In the genomic region with DNA sequence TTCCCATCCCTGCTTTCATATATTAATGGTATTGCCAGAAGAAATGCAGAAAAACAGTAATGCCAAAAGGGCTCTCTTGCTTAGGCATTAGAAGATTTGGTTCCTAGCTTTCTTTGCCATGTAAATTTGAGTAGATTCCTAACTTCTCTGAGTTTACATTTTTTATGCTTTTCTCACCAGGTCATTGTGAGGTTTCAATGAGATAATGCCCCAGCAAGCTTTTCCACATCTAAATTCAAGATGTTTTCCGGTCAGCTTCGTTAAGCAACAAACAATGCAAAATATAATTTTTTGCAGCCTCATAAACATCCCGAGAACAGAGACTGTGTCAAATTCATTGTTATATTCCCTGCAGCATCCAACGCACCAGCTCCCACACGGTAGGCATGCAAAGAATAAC, we compare ENCODE assay signal across 17 cellular contexts. TPM values are rescaled to one million over a fixed set of nuclear protein-coding genes. Genes with fewer than 3 reads are reported as not detected.
DNase-seq lines count a peak whose midpoint lies in the region; ATAC-seq, FAIRE-seq and TF ChIP-seq lines count a peak whose summit lies in the region.
"Had no signal": no experiment of that assay in that cellular context is flagged by ENCODE, and none has a peak within 500 bp of the region (broad histone marks: within the 10 kb centered on the region; RNA-seq: fewer than 3 reads in every experiment).

No MANE protein-coding gene starts in this region.

- FAIRE-seq in endometrium (lab: Jason Lieb, UNC): peak; percentile 21
- FAIRE-seq: GM12878 had no signal

- DNase-seq in AG08395 (ENCODE audit: low spot score) (peak; percentile 13), GM23338 (ENCODE audit: low spot score) (peak; percentile 30), iris pigment epithelial cell (ENCODE audit: low read depth) (peak; percentile 21), GOT3 (lab: John Stamatoyannopoulos, UW) (no peak), G401 (ENCODE audit: low spot score) (no peak), NCI-H345 treated with DMSO at 0.1 percent for 48 hours (lab: John Stamatoyannopoulos, UW; ENCODE audit: unreplicated experiment) (no peak)
- DNase-seq: 8988T; ACHN; Caco-2; CD8-positive, alpha-beta T cell; DND-41; GM23248; H9 had no signal

- no peak overlapping the region for H3K4me3 Mint-ChIP-seq in GM23338
- H3K4me3 Mint-ChIP-seq: CD14-positive monocyte; CD8-positive, alpha-beta T cell; H9 had no signal

- peaks cover 10% of the 10 kb centered on the region for H3K4me1 ChIP-seq in GM23338 (ENCODE audit: insufficient read depth)

- H3K4me3 ChIP-seq in GM23338: no peak overlapping the region
- H3K4me3 ChIP-seq: GM12878, GM23248 had no signal

- ATAC-seq in GM23338: no peak
- ATAC-seq: CD8-positive, alpha-beta T cell; GM12878 had no signal

- H3K27ac ChIP-seq in GM23338 (ENCODE audit: low read depth): no peak overlapping the region
- H3K27ac ChIP-seq: GM23248, KMS-11 had no signal

- H3K4me1 Mint-ChIP-seq in GM23338: peaks cover 21% of the 10 kb centered on the region
- H3K4me1 Mint-ChIP-seq: CD14-positive monocyte had no signal

- H3K27me3 Mint-ChIP-seq in GM23338 (ENCODE audit: insufficient read depth, low read depth, poor library complexity): peaks cover 26% of the 10 kb centered on the region

- H3K79me2 ChIP-seq in GM23338 (replicated peaks; ENCODE audit: insufficient read depth): no peaks in the 10 kb centered on the region

- H3K27ac Mint-ChIP-seq in GM23338: no peak overlapping the region
- H3K27ac Mint-ChIP-seq: CD14-positive monocyte; CD8-positive, alpha-beta T cell; H9 had no signal

- H3K36me3 ChIP-seq in GM23338 (ENCODE audit: insufficient read depth): no peaks in the 10 kb centered on the region

- peaks cover 68% of the 10 kb centered on the region for H3K27me3 ChIP-seq in GM23338 (ENCODE audit: insufficient read depth)

- no peaks in the 10 kb centered on the region for H3K9me2 ChIP-seq in GM23338 (ENCODE audit: insufficient read depth)

- no peaks in the 10 kb centered on the region for H3F3A ChIP-seq in GM23338 (replicated peaks; ENCODE audit: low read depth)

- in situ Hi-C loops in G401 (cut with HindIII; ENCODE audit: low sequenced_read_pairs): no loop called here

- H3K9me3 Mint-ChIP-seq in GM23338: no peaks in the 10 kb centered on the region
- H3K9me3 Mint-ChIP-seq: CD8-positive, alpha-beta T cell; H9 had no signal

- H3K36me3 Mint-ChIP-seq in GM23338 (ENCODE audit: low read depth): no peaks in the 10 kb centered on the region
- H3K36me3 Mint-ChIP-seq: CD14-positive monocyte; CD8-positive, alpha-beta T cell had no signal

- no peak for TF ChIP-seq CTCF in GM23338 (conservative IDR thresholded peaks at IDR 0.05; ENCODE audit: low read depth in 2 of 2)

- H3K4me2 ChIP-seq in GM23338: no peak overlapping the region
- H3K4me2 ChIP-seq: KMS-11 had no signal

- no peak overlapping the region for H2AFZ ChIP-seq in GM23338
- H2AFZ ChIP-seq: GM23248 had no signal

- H4K20me1 ChIP-seq in GM23338 (replicated peaks; ENCODE audit: insufficient read depth): peaks cover 11% of the 10 kb centered on the region; the same call in 1 of the 2 replicates

TF ChIP-seq in GM23338, 12 proteins besides CTCF, POLR2A, EP300 and RAD21:
- no peak for TF ChIP-seq STAT1 (IDR thresholded peaks at IDR 0.05; ENCODE audit: unreplicated experiment)
- 0 out of 2 replicates have a peak, but pooled peaks have one; percentile 30 for TF ChIP-seq POLR2AphosphoS5 (IDR thresholded peaks at IDR 0.05; ENCODE audit: low read depth)
TF ChIP-seq in GM23338: peak in this region for 1.

RNA-seq across cellular contexts. Expression of gene NCKAP5, which starts 44.9 kb away (rescaled TPM):
- 0.31 and 0.73 TPM in 2 replicates for total RNA-seq in GM23338 (2014; rRNA removed; shearing (Covaris generic))
- 0.23 and 0.34 TPM in 2 replicates for polyA plus RNA-seq in GM23338 (2016; fragmentation: Nextera tagmentation; extraction: Ambion mirVana)
- not detected in 2 replicates for total RNA-seq in G401 (2014; rRNA removed; shearing (Covaris generic))
- total RNA-seq: CD8-positive, alpha-beta T cell had no signal
- polyA plus RNA-seq: CD14-positive monocyte had no signal

Comparison
In these comparisons a context has a peak if more than half of its experiments do, and no peak if none do; other contexts are left out.
1. DNase-seq: peak in AG08395 (single experiment), GM23338 (single experiment) and iris pigment epithelial cell (single experiment); none in GOT3 (single experiment), G401 (single experiment) and NCI-H345 treated with DMSO at 0.1 percent for 48 hours (single experiment).